Comparison of ENCODE assay signal across 18 cellular contexts in genomic region chrX:10761447-10761846, GRCh38.
DNase-seq lines count a peak whose midpoint lies in the region; ATAC-seq, FAIRE-seq and TF ChIP-seq lines count a peak whose summit lies in the region.
"Had no signal": no experiment of that assay in that cellular context is flagged by ENCODE, and none has a peak within 500 bp of the region (broad histone marks: within the 10 kb centered on the region; RNA-seq: fewer than 3 reads in every experiment).

No MANE protein-coding gene starts in this region.

- POLR2A ChIA-PET in MCF 10A (lab: Yijun Ruan, JAX) (interaction anchor here (0.8 kb wide), 1 partner anchor 10 kb away, joined by 3 read pairs; no protein-coding TSS in a partner anchor), H1 (lab: Charles Lee; ENCODE audit: partially characterized antibody) (no interaction called here)

- H3K18ac ChIP-seq in H1 (ENCODE audit: extremely low read depth, low read length), result 0 out of 2 replicates have a peak overlapping the region, but pooled peaks have one; percentile 43

- H3K23me2 ChIP-seq in H1 (ENCODE audit: low read depth, low read length), result no peaks in the 10 kb centered on the region

- H3K36me3 Mint-ChIP-seq in MCF 10A (ENCODE audit: insufficient read depth, unreplicated experiment) (no peaks in the 10 kb centered on the region), type B pancreatic cell (peaks cover 3% of the 10 kb centered on the region)
- H3K36me3 Mint-ChIP-seq in activated T-helper 2 cell treated with anti-CD3 and anti-CD28 coated beads, Interferon-gamma antibody, Interleukin-2, Interleukin-4, amounts not matched to agents 10 μg/mL and 5 μg/mL and 100 μg/mL, durations not matched to agents 14 hours and 24 hours and 36 hours (ENCODE audit: low read depth), result no peaks in the 10 kb centered on the region
- H3K36me3 Mint-ChIP-seq: CD14-positive monocyte had no signal

- TF ChIP-seq CTCF in MCF 10A (IDR thresholded peaks at IDR 0.05; ENCODE audit: unreplicated experiment), result no peak
- TF ChIP-seq CTCF in breast epithelium (IDR thresholded peaks at IDR 0.05), result no peak
- no peak for TF ChIP-seq CTCF in H1 (IDR thresholded peaks at IDR 0.05; ENCODE audit: control extremely low read depth in 1 of 3, insufficient read depth in 1 of 3, low read depth in 1 of 3, low read length in 3 of 3)
- TF ChIP-seq CTCF in type B pancreatic cell (conservative IDR thresholded peaks at IDR 0.05), result no peak
- no peak for TF ChIP-seq CTCF in stomach (IDR thresholded peaks at IDR 0.05)

- CTCF ChIA-PET in MCF 10A (lab: Yijun Ruan, JAX), result interaction anchor here (0.7 to 2.1 kb wide), 5 partner anchors 8 to 39 kb away, joined by 3 to 10 read pairs (median 4); no protein-coding TSS in a partner anchor
- CTCF ChIA-PET in H1 (lab: Charles Lee; ENCODE audit: partially characterized antibody), result interaction anchor here (0.8 to 1.3 kb wide), 2 partner anchors 8 to 13 kb away, joined by 3 to 10 read pairs; no protein-coding TSS in a partner anchor

- no peak overlapping the region for H4K8ac ChIP-seq in H1 (ENCODE audit: extremely low read depth, insufficient read depth, low read length)

- no peak overlapping the region for H3K4ac ChIP-seq in H1 (replicated peaks; ENCODE audit: insufficient read length, low read depth, low read length)

- no peaks in the 10 kb centered on the region for H3K4me1 ChIP-seq in breast epithelium
- peaks cover 0 to 12% (median 3%) of the 10 kb centered on the region in 4 experiments; a peak in 4 of 7 replicates for H3K4me1 ChIP-seq in H1 (replicated peaks in 1 of 4; ENCODE audit: control insufficient read depth in 3 of 4, insufficient read depth in 4 of 4, low read length in 3 of 4)
- H3K4me1 ChIP-seq in stomach, result no peaks in the 10 kb centered on the region

- ATAC-seq in GM18511 (IDR thresholded peaks at IDR 0.05; ENCODE audit: unreplicated experiment), result no peak

- intact Hi-C loops in MCF 10A (cut with micrococcal nuclease), result no loop called here
- intact Hi-C loops in breast epithelium (cut with DNase I; ENCODE audit: low total_unique reads), result no loop called here
- intact Hi-C loops in activated T-helper 2 cell treated with anti-CD3 and anti-CD28 coated beads, Interferon-gamma antibody, Interleukin-2, Interleukin-4, amounts not matched to agents 10 μg/mL and 5 μg/mL and 100 μg/mL, durations not matched to agents 14 hours and 24 hours and 36 hours (cut with micrococcal nuclease), result no loop called here
- intact Hi-C loops in stomach (cut with DNase I; ENCODE audit: low total_unique reads), result no loop called here

- no peak overlapping the region for H2BK15ac ChIP-seq in H1 (ENCODE audit: low read length)

- no peak for TF ChIP-seq POLR2A in breast epithelium (IDR thresholded peaks at IDR 0.05)
- no peak for TF ChIP-seq POLR2A in H1 (IDR thresholded peaks at IDR 0.05; ENCODE audit: control extremely low read depth in 1 of 2, low read depth in 2 of 2, low read length in 2 of 2)
- TF ChIP-seq POLR2A in stomach (IDR thresholded peaks at IDR 0.05), result no peak

- no peak overlapping the region for H3K4me2 ChIP-seq in H1 (ENCODE audit: insufficient read depth in 1 of 2, low read depth in 2 of 2, low read length in 2 of 2)

- H3K27ac Mint-ChIP-seq in MCF 10A (ENCODE audit: low read depth, unreplicated experiment), result peak overlapping the region; percentile 93
- peak overlapping the region; percentile 42 for H3K27ac Mint-ChIP-seq in type B pancreatic cell
- no peak overlapping the region for H3K27ac Mint-ChIP-seq in activated T-helper 2 cell treated with anti-CD3 and anti-CD28 coated beads, Interferon-gamma antibody, Interleukin-2, Interleukin-4, amounts not matched to agents 10 μg/mL and 5 μg/mL and 100 μg/mL, durations not matched to agents 14 hours and 24 hours and 36 hours
- H3K27ac Mint-ChIP-seq: CD14-positive monocyte, HFFc6 had no signal

- no peak overlapping the region for H3K14ac ChIP-seq in H1 (ENCODE audit: insufficient read length)

- TF ChIP-seq RAD21 in H1 (IDR thresholded peaks at IDR 0.05 in 1 of 2, conservative IDR thresholded peaks at IDR 0.05 in 1 of 2; ENCODE audit: low read depth in 2 of 2, low read length in 2 of 2), result no peak

- H3K9me3 ChIP-seq in breast epithelium (no peaks in the 10 kb centered on the region), H1 (ENCODE audit: insufficient read depth in 2 of 2, low read depth in 1 of 2, low read length in 1 of 2) (no peaks in the 10 kb centered on the region), stomach (no peaks in the 10 kb centered on the region)

- H2BK5ac ChIP-seq in H1 (ENCODE audit: low read depth, low read length), result peak overlapping the region; percentile 96; the same call in 1 of the 2 replicates

- FAIRE-seq in H1 (lab: Jason Lieb, UNC), result no peak

- 94% methylated on average over 1 of the region's 1 CpG; no CpG with 5 or more reads in 1 of the 2 experiments for WGBS in H1 (ENCODE audit: extremely low coverage in 1 of 2, insufficient coverage in 1 of 2, insufficient read length in 1 of 2, insufficient replicate concordance in 2 of 2, low coverage in 1 of 2, low lambda C conversion rate in 2 of 2, missing lambda C conversion rate in 1 of 2), 2 experiments
- 56 to 100% (median 92%) methylated on average over 1 of the region's 1 CpG for WGBS in stomach, 5 donors

- H2AFZ ChIP-seq in H1 (ENCODE audit: low read length), result no peak overlapping the region

- H3K27ac ChIP-seq in breast epithelium, result no peak overlapping the region
- no peak overlapping the region for H3K27ac ChIP-seq in H1 (ENCODE audit: low read depth, low read length)
- no peak overlapping the region for H3K27ac ChIP-seq in stomach
- H3K27ac ChIP-seq: HL-60 had no signal

- no peak overlapping the region for H3K9ac ChIP-seq in H1 (replicated peaks in 1 of 4; ENCODE audit: extremely low read depth in 1 of 4, low read depth in 3 of 4, low read length in 3 of 4)

- peak overlapping the region; percentile 12 for H4K5ac ChIP-seq in H1 (ENCODE audit: insufficient read length, low read depth, low read length)

- H3K9me3 Mint-ChIP-seq in MCF 10A (ENCODE audit: unreplicated experiment) (no peaks in the 10 kb centered on the region), type B pancreatic cell (no peaks in the 10 kb centered on the region)
- no peaks in the 10 kb centered on the region for H3K9me3 Mint-ChIP-seq in activated T-helper 2 cell treated with anti-CD3 and anti-CD28 coated beads, Interferon-gamma antibody, Interleukin-2, Interleukin-4, amounts not matched to agents 10 μg/mL and 5 μg/mL and 100 μg/mL, durations not matched to agents 14 hours and 24 hours and 36 hours
- H3K9me3 Mint-ChIP-seq: HFFc6 had no signal

- H3K4me1 Mint-ChIP-seq in MCF 10A (ENCODE audit: insufficient read depth, unreplicated experiment), result peaks cover 10% of the 10 kb centered on the region
- peaks cover 7% of the 10 kb centered on the region for H3K4me1 Mint-ChIP-seq in type B pancreatic cell (ENCODE audit: unreplicated experiment)
- no peaks in the 10 kb centered on the region for H3K4me1 Mint-ChIP-seq in activated T-helper 2 cell treated with anti-CD3 and anti-CD28 coated beads, Interferon-gamma antibody, Interleukin-2, Interleukin-4, amounts not matched to agents 10 μg/mL and 5 μg/mL and 100 μg/mL, durations not matched to agents 14 hours and 24 hours and 36 hours (ENCODE audit: low read depth)

- peaks cover 57% of the 10 kb centered on the region for H3K27me3 Mint-ChIP-seq in MCF 10A (ENCODE audit: insufficient read depth, unreplicated experiment)
- H3K27me3 Mint-ChIP-seq in type B pancreatic cell, result no peaks in the 10 kb centered on the region
- H3K27me3 Mint-ChIP-seq in activated T-helper 2 cell treated with anti-CD3 and anti-CD28 coated beads, Interferon-gamma antibody, Interleukin-2, Interleukin-4, amounts not matched to agents 10 μg/mL and 5 μg/mL and 100 μg/mL, durations not matched to agents 14 hours and 24 hours and 36 hours (ENCODE audit: low read depth), result no peaks in the 10 kb centered on the region

- H2AK5ac ChIP-seq in H1 (ENCODE audit: low read depth, low read length), result no peak overlapping the region

- no peak overlapping the region for H2BK20ac ChIP-seq in H1 (ENCODE audit: low read length)

- peak; percentile 29 for DNase-seq in MCF 10A (ENCODE audit: unreplicated experiment)
- no peak for DNase-seq in breast epithelium (ENCODE audit: low spot score in 2 of 2)
- DNase-seq in NCI-H748 treated with DMSO at 0.1 percent for 48 hours (lab: John Stamatoyannopoulos, UW), result peak; percentile 70
- no peak for DNase-seq in H1 (ENCODE audit: low read depth in 1 of 2, low spot score in 2 of 2)
- DNase-seq in type B pancreatic cell (ENCODE audit: extremely low spot score, unreplicated experiment), result no peak
- no peak for DNase-seq in activated T-helper 2 cell treated with anti-CD3 and anti-CD28 coated beads, Interferon-gamma antibody, Interleukin-2, Interleukin-4, amounts not matched to agents 10 μg/mL and 5 μg/mL and 100 μg/mL, durations not matched to agents 14 hours and 24 hours and 36 hours (ENCODE audit: low spot score)
- DNase-seq in stomach, result no peak
- DNase-seq: COR-L47, DMS53, GOT3, HFFc6, Karpas-422, NCI-H1694, NCI-H2171 treated with DMSO at 0.1 percent for 48 hours, NCI-H526 had no signal

- H4K91ac ChIP-seq in H1 (replicated peaks; ENCODE audit: insufficient read length, low read length), result peak overlapping the region; percentile 65

- TF ChIP-seq EP300 in H1 (IDR thresholded peaks at IDR 0.05; ENCODE audit: borderline replicate concordance in 1 of 2, low read depth in 2 of 2, low read length in 2 of 2) (no peak), stomach (IDR thresholded peaks at IDR 0.05) (no peak)

- no TSS peak for BruUV-seq in MCF 10A (replicated peaks; lab: Mats Ljungman, UMichigan)

- peak overlapping the region; percentile 80 for H2BK12ac ChIP-seq in H1 (ENCODE audit: low read depth, low read length)

- H3K23ac ChIP-seq in H1 (ENCODE audit: insufficient read length), result no peak overlapping the region

- H3K4me3 ChIP-seq in breast epithelium, result no peak overlapping the region
- H3K4me3 ChIP-seq in H1 (ENCODE audit: extremely low read depth in 1 of 4, insufficient read depth in 2 of 4, low read depth in 3 of 4, low read length in 4 of 4), result no peak overlapping the region
- H3K4me3 ChIP-seq in stomach, result no peak overlapping the region

- no peak overlapping the region for H3K56ac ChIP-seq in H1 (replicated peaks; ENCODE audit: insufficient read length, low read depth, low read length)

- H4K20me1 ChIP-seq in H1 (replicated peaks in 1 of 2; ENCODE audit: control insufficient read depth in 1 of 2, insufficient read depth in 2 of 2, low read length in 2 of 2), result no peaks in the 10 kb centered on the region

- H3K27me3 ChIP-seq in breast epithelium (peaks cover 0 to 5% of the 10 kb centered on the region in 2 donors), H1 (replicated peaks in 1 of 4; ENCODE audit: control insufficient read depth in 3 of 4, extremely low read depth in 1 of 4, insufficient read depth in 3 of 4, low read length in 3 of 4) (no peaks in the 10 kb centered on the region), stomach (no peaks in the 10 kb centered on the region)

- no peak overlapping the region for H2BK120ac ChIP-seq in H1 (replicated peaks; ENCODE audit: low read depth, low read length)

- no peaks in the 10 kb centered on the region for H3K79me2 ChIP-seq in H1 (ENCODE audit: control insufficient read depth in 1 of 2, insufficient read depth in 2 of 2, low read length in 2 of 2)

- no peak overlapping the region for H3K4me3 Mint-ChIP-seq in MCF 10A (ENCODE audit: unreplicated experiment)
- H3K4me3 Mint-ChIP-seq in type B pancreatic cell, result no peak overlapping the region
- H3K4me3 Mint-ChIP-seq in activated T-helper 2 cell treated with anti-CD3 and anti-CD28 coated beads, Interferon-gamma antibody, Interleukin-2, Interleukin-4, amounts not matched to agents 10 μg/mL and 5 μg/mL and 100 μg/mL, durations not matched to agents 14 hours and 24 hours and 36 hours (ENCODE audit: low read depth), result no peak overlapping the region
- H3K4me3 Mint-ChIP-seq: CD14-positive monocyte, HFFc6 had no signal

- H3K36me3 ChIP-seq in breast epithelium, result no peaks in the 10 kb centered on the region
- no peaks in the 10 kb centered on the region for H3K36me3 ChIP-seq in H1 (ENCODE audit: control insufficient read depth in 2 of 4, insufficient read depth in 4 of 4, low read length in 3 of 4)
- no peaks in the 10 kb centered on the region for H3K36me3 ChIP-seq in stomach

- H3K79me1 ChIP-seq in H1 (ENCODE audit: low read depth, low read length), result no peaks in the 10 kb centered on the region

Comparison
In these comparisons a context has a peak if more than half of its experiments do, and no peak if none do; other contexts are left out.
1. DNase-seq: peak in MCF 10A (single experiment) and NCI-H748 treated with DMSO at 0.1 percent for 48 hours (single experiment); none in breast epithelium (0 of 2), H1 (0 of 2), type B pancreatic cell (single experiment), activated T-helper 2 cell treated with anti-CD3 and anti-CD28 coated beads, Interferon-gamma antibody, Interleukin-2, Interleukin-4, amounts not matched to agents 10 μg/mL and 5 μg/mL and 100 μg/mL, durations not matched to agents 14 hours and 24 hours and 36 hours (single experiment) and stomach (single experiment).